ENCODE assay signal across 26 cellular contexts in the genomic region with DNA sequence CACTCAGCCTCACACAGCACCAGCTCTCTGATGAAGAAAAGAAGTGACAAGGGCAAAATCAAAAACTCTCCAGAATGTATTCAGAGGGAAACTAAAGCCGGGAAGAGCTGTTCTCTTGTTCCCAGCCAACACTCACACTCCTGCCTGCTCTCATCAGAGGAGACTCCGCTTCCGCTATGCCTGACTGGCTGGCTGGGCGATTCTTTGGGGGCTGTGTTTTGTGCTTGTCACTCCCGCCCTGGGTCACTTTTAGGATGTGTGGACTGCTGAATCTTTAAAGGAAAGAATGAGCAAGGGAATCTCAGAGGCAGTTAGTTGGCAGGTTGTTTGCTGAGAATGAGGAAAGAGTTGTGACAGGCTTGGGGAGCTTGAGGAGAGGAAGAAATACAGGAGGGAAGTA. TPM values are rescaled to one million over a fixed set of nuclear protein-coding genes. Genes with fewer than 3 reads are reported as not detected.
"Had no signal": no experiment of that assay in that cellular context is flagged by ENCODE, and none has a peak within 500 bp of the region (broad histone marks: within the 10 kb centered on the region; RNA-seq: fewer than 3 reads in every experiment).

No MANE protein-coding gene starts in this region.

- H3K9me3 ChIP-seq: esophagus squamous epithelium, heart left ventricle, left lung, lower lobe of right lung, right lobe of liver, thyroid gland had no signal

- H3K4me1 ChIP-seq: esophagus squamous epithelium, heart left ventricle, left lung, lower lobe of right lung, parathyroid adenoma, right lobe of liver had no signal

- H3K27ac ChIP-seq: esophagus squamous epithelium, heart left ventricle, hepatocyte, left lung, lower lobe of right lung, parathyroid adenoma, right lobe of liver, thyroid gland had no signal

- FAIRE-seq: endometrium, frontal cortex, kidney, small intestine had no signal

- H3K36me3 ChIP-seq: esophagus squamous epithelium, heart left ventricle, left lung, lower lobe of right lung, right lobe of liver, thyroid gland had no signal

- ATAC-seq: effector memory CD8-positive, alpha-beta T cell; heart left ventricle; left lung; lower lobe of right lung; natural killer cell; stimulated activated naive CD8-positive, alpha-beta T cell treated with anti-CD3 and anti-CD28 coated beads, Interleukin-15, amount 100 ng/mL, for 72 hours had no signal

- H3K27me3 ChIP-seq: heart left ventricle, hepatocyte, left lung, right lobe of liver, thyroid gland had no signal

- H3K4me3 ChIP-seq: esophagus squamous epithelium, heart left ventricle, hepatocyte, left lung, lower lobe of right lung, right lobe of liver, thyroid gland had no signal

- DNase-seq: caudate nucleus; cerebellar nuclear complex; cortex of kidney; effector memory CD8-positive, alpha-beta T cell; erythroblast; esophagus squamous epithelium; heart left ventricle; kidney; left lung; lower lobe of right lung; natural killer cell; right lobe of liver; small intestine; stimulated activated CD4-positive, alpha-beta T cell treated with anti-CD3 and anti-CD28 coated beads, Interleukin-12 subunit alpha, Interleukin-12 subunit beta, amount 100 ng/mL, for 4 hours; stimulated activated CD4-positive, alpha-beta T cell treated with anti-CD3 and anti-CD28 coated beads, Interleukin-1b, Interleukin-23, amount 100 ng/mL, for 48 hours; stimulated activated CD4-positive, alpha-beta T cell treated with anti-CD3 and anti-CD28 coated beads, Interleukin-4, amount 100 ng/mL, for 1 hour; stimulated activated CD8-positive, alpha-beta memory T cell treated with anti-CD3 and anti-CD28 coated beads, Interleukin-4, amount 100 ng/mL, for 48 hours; stimulated activated naive CD4-positive, alpha-beta T cell; stimulated activated naive CD8-positive, alpha-beta T cell treated with anti-CD3 and anti-CD28 coated beads, Interleukin-15, amount 100 ng/mL, for 72 hours; trophoblast cell had no signal

RNA-seq across cellular contexts. Expression of gene TBX2, which starts 54.6 kb away (rescaled TPM):
- total RNA-seq: dermis microvascular lymphatic vessel endothelial cell had no signal
